Comparison of ENCODE assay signal across 11 cellular contexts in genomic region chr2:38128653-38129052, GRCh38. TPM values are rescaled to one million over a fixed set of nuclear protein-coding genes. Genes with fewer than 3 reads are reported as not detected.
DNase-seq lines count a peak whose midpoint lies in the region; ATAC-seq lines count a peak whose summit lies in the region.
"Had no signal": no experiment of that assay in that cellular context is flagged by ENCODE, and none has a peak within 500 bp of the region (broad histone marks: within the 10 kb centered on the region; RNA-seq: fewer than 3 reads in every experiment).

No MANE protein-coding gene starts in this region.

- H3K14ac ChIP-seq in trophoblast cell (ENCODE audit: low read length): no peak overlapping the region

- H3K9me3 ChIP-seq in trophoblast cell (ENCODE audit: insufficient read depth, low read depth, low read length): peaks cover 10% of the 10 kb centered on the region

- H3K27ac ChIP-seq in trophoblast cell (ENCODE audit: low read depth, low read length): no peak overlapping the region

- H2AFZ ChIP-seq in trophoblast cell (ENCODE audit: insufficient read depth, low read length, poor library complexity): no peak overlapping the region

- no peaks in the 10 kb centered on the region for H3K79me1 ChIP-seq in trophoblast cell (ENCODE audit: low read length)

- H2AK5ac ChIP-seq in trophoblast cell (ENCODE audit: low read length): no peak overlapping the region

- ATAC-seq in GM18907 (IDR thresholded peaks at IDR 0.05; ENCODE audit: unreplicated experiment): peak; percentile 62
- ATAC-seq: esophagus mucosa had no signal

- DNase-seq in KBM-7 (peak; percentile 82), fibroblast of peridontal ligament (ENCODE audit: extremely low read depth) (peak; percentile 75), trophoblast cell (peak; percentile 28 to 41), NCI-H526 treated with DMSO at 0.1 percent for 48 hours (lab: John Stamatoyannopoulos, UW) (no peak), D341Med (ENCODE audit: low spot score) (no peak), NCI-H2081 treated with DMSO at 0.1 percent for 48 hours (lab: John Stamatoyannopoulos, UW) (no peak)
- DNase-seq in stimulated activated CD4-positive, alpha-beta T cell treated with anti-CD3 and anti-CD28 coated beads, Interleukin-1b, Interleukin-23, amount 100 ng/mL, for 48 hours: no peak
- DNase-seq: activated CD4-positive, CD25-positive, alpha-beta regulatory T cell treated with anti-CD3 and anti-CD28 coated beads, Interleukin-2, amount 50 U/mL, for 72 hours had no signal

- no peak overlapping the region for H3K18ac ChIP-seq in trophoblast cell (ENCODE audit: low read length)

- in situ Hi-C loops in KBM-7 (cut with MboI; ENCODE audit: low pct_unique_long_range_greater_than_20kb, low sequenced_read_pairs): no loop called here

- no peak overlapping the region for H4K91ac ChIP-seq in trophoblast cell (ENCODE audit: low read depth, low read length)

- no peaks in the 10 kb centered on the region for H3K79me2 ChIP-seq in trophoblast cell (ENCODE audit: control insufficient read depth, insufficient read depth, low read length, poor library complexity)

- H3K27me3 ChIP-seq in trophoblast cell (ENCODE audit: insufficient read depth, low read length): no peaks in the 10 kb centered on the region
- H3K27me3 ChIP-seq: Peyer's patch had no signal

- no peaks in the 10 kb centered on the region for H3K36me3 ChIP-seq in trophoblast cell (ENCODE audit: control insufficient read depth in 1 of 2, insufficient read depth in 2 of 2, low read length in 2 of 2)
- H3K36me3 ChIP-seq: Peyer's patch had no signal

- no CpG with 5 or more reads among the region's 2 CpGs for WGBS in trophoblast cell (ENCODE audit: extremely low coverage, insufficient coverage, insufficient read length)

- H3K23ac ChIP-seq in trophoblast cell (ENCODE audit: low read length): no peak overlapping the region

- H3K4ac ChIP-seq in trophoblast cell (ENCODE audit: low read depth, low read length): no peak overlapping the region

- no peak overlapping the region for H3K9ac ChIP-seq in trophoblast cell (ENCODE audit: low read length)

- no peak overlapping the region for H3K4me2 ChIP-seq in trophoblast cell (ENCODE audit: low read length)

- no peak overlapping the region for H4K12ac ChIP-seq in trophoblast cell (ENCODE audit: low read depth, low read length)

- H3K4me1 ChIP-seq in trophoblast cell (ENCODE audit: control insufficient read depth in 1 of 2, insufficient read depth in 2 of 2, low read length in 2 of 2): no peaks in the 10 kb centered on the region
- H3K4me1 ChIP-seq: Peyer's patch had no signal

- H2BK120ac ChIP-seq in trophoblast cell (ENCODE audit: insufficient read depth, low read length, poor library complexity): no peak overlapping the region

- no peak overlapping the region for H3K4me3 ChIP-seq in trophoblast cell (ENCODE audit: low read depth, low read length)
- H3K4me3 ChIP-seq: Peyer's patch had no signal

- H2BK12ac ChIP-seq in trophoblast cell (ENCODE audit: low read length): no peak overlapping the region

- no peak overlapping the region for H4K8ac ChIP-seq in trophoblast cell (ENCODE audit: low read depth, low read length)

- H2BK5ac ChIP-seq in trophoblast cell (ENCODE audit: low read depth, low read length, poor library complexity): no peak overlapping the region

RNA-seq across cellular contexts. Expression of gene CYP1B1, which starts 52.7 kb away (rescaled TPM):
- polyA plus RNA-seq in trophoblast cell (2013): 2.0 and 2.1 TPM in 2 replicates

Comparison
In these comparisons a context has a peak if more than half of its experiments do, and no peak if none do; other contexts are left out.
1. DNase-seq: peak in KBM-7 (single experiment), fibroblast of peridontal ligament (single experiment) and trophoblast cell (2 of 2); none in NCI-H526 treated with DMSO at 0.1 percent for 48 hours (single experiment), stimulated activated CD4-positive, alpha-beta T cell treated with anti-CD3 and anti-CD28 coated beads, Interleukin-1b, Interleukin-23, amount 100 ng/mL, for 48 hours (single experiment), D341Med (single experiment) and NCI-H2081 treated with DMSO at 0.1 percent for 48 hours (single experiment).